8 cellular contexts compared by ENCODE assay signal in the genomic region with DNA sequence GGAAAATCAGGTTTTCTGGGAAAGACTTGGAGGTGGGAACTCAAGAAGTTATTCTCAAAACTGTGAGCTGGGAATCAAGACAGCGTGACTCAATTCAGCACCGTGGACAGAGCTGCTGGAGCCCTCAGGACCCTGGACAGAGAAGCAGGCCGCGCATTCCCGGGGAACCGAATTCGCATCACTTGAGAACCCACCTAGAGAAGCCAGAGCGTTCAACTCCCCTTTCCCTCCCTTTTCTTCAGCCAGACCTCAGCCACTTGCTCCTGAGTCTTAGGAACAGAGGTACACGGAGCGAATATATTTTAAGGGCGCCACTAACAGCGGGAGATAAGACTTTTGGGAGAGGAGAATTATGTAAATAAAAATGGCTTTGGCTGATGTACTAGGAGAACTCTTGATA. TPM values are rescaled to one million over a fixed set of nuclear protein-coding genes. Genes with fewer than 3 reads are reported as not detected.
DNase-seq lines count a peak whose midpoint lies in the region; ATAC-seq and TF ChIP-seq lines count a peak whose summit lies in the region.

No MANE protein-coding gene starts in this region.

- TF ChIP-seq EP300 in sigmoid colon (IDR thresholded peaks at IDR 0.05) = no peak

- DNase-seq in HCEC 1CT (peak; percentile 45), T-helper 2 cell (peak; percentile 55 to 69 (median 63)), amniotic stem cell (lab: John Stamatoyannopoulos, UW) (peak; percentile 26), hippocampal formation (lab: John Stamatoyannopoulos, UW) (peak; percentile 21 to 34), sigmoid colon (peak; percentile 73), cortex of kidney (lab: John Stamatoyannopoulos, UW) (no peak), SHP77 treated with DMSO at 0.1 percent for 48 hours (lab: John Stamatoyannopoulos, UW) (no peak)

- H3K36me3 ChIP-seq in sigmoid colon = no peaks in the 10 kb centered on the region

- TF ChIP-seq POLR2A in sigmoid colon (IDR thresholded peaks at IDR 0.05) = no peak

- intact Hi-C loops in sigmoid colon (cut with DNase I) = no loop called here

- no peak for TF ChIP-seq CTCF in sigmoid colon (IDR thresholded peaks at IDR 0.05)

- no peak overlapping the region for H3K27ac ChIP-seq in sigmoid colon

- 2% methylated on average over 12 of the region's 12 CpGs for WGBS in sigmoid colon, 2 donors

- peaks cover 36 to 54% (median 44%) of the 10 kb centered on the region in 3 donors for H3K27me3 ChIP-seq in sigmoid colon

- ATAC-seq in HG02840 (IDR thresholded peaks at IDR 0.05; ENCODE audit: low FRiP score, unreplicated experiment) = no peak

- no peak overlapping the region for H3K4me3 ChIP-seq in sigmoid colon

- no peaks in the 10 kb centered on the region for H3K4me1 ChIP-seq in sigmoid colon

- H3K9me3 ChIP-seq in sigmoid colon = no peaks in the 10 kb centered on the region

RNA-seq across cellular contexts. Expression of a gene that starts 2.0 kb away (rescaled TPM):
- not detected for total RNA-seq in sigmoid colon
- polyA plus RNA-seq in sigmoid colon = not detected

RNA-seq across cellular contexts. Expression of a gene that starts 23.5 kb away (rescaled TPM):
- 10 to 100 TPM; 16.6 to 33.5 (median 24.7) TPM for total RNA-seq in sigmoid colon
- 10 to 100 TPM; 46.2 to 64.3 (median 59.0) TPM for polyA plus RNA-seq in sigmoid colon

RNA-seq across cellular contexts. Expression of a gene that starts 36.1 kb away (rescaled TPM):
- not detected for total RNA-seq in sigmoid colon
- under 1 TPM in 1 of 3 donors, not detected in 2; 0.52 TPM for polyA plus RNA-seq in sigmoid colon

RNA-seq across cellular contexts. Expression of a gene that starts 54.7 kb away (rescaled TPM):
- total RNA-seq in sigmoid colon = 1 to 10 TPM in 1 of 4 donors, under 1 TPM in 1, not detected in 2; 0.55 to 1.8 TPM
- 10 to 100 TPM; 13.8 to 21.0 (median 19.9) TPM for polyA plus RNA-seq in sigmoid colon

Comparison
In these comparisons a context has a peak if more than half of its experiments do, and no peak if none do; other contexts are left out.
1. DNase-seq: peak in HCEC 1CT (single experiment), T-helper 2 cell (5 of 5), amniotic stem cell (single experiment), hippocampal formation (2 of 2) and sigmoid colon (single experiment); none in cortex of kidney (single experiment) and SHP77 treated with DMSO at 0.1 percent for 48 hours (single experiment).